29 cellular contexts compared by ENCODE assay signal in the genomic region with DNA sequence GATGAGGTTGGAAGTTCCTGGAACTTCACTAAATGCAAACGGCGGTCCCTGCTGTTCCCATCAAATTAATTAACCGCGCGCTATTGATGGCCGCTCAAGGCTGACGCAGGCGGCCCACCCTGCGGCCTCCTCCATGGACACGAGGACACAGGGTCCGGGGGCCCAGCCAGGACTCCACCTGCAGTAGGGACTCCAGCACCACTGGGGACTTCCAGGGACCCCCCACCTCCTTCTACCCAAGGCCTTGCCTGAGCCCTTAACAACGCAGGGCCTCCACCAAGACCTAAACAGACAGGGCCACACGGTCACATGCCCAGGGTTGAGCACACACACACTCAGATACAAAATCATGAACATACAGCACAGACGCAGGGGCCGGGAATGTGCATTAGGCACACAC.
"Had no signal": no experiment of that assay in that cellular context is flagged by ENCODE, and none has a peak within 500 bp of the region (broad histone marks: within the 10 kb centered on the region; RNA-seq: fewer than 3 reads in every experiment).

No MANE protein-coding gene starts in this region.

- H3K27ac ChIP-seq: SJCRH30 had no signal

- ATAC-seq: activated T-cell treated with anti-CD3 and anti-CD28 coated beads, Interleukin-2, amount 50 U/mL, for 4 hours; Panc1; T-helper 17 cell had no signal

- H3K36me3 ChIP-seq: SJCRH30 had no signal

- H3K4me1 ChIP-seq: SJCRH30 had no signal

- FAIRE-seq: astrocyte, TTC549 had no signal

- H3K36me3 Mint-ChIP-seq: activated naive CD8-positive, alpha-beta T cell had no signal

- H3K9me3 Mint-ChIP-seq: activated CD4-positive, alpha-beta T cell treated with anti-CD3 and anti-CD28 coated beads, Interleukin-2, amount 10 ng/mL, durations not matched to agents 7 days and 5 days; activated naive CD4-positive, alpha-beta T cell treated with anti-CD3 and anti-CD28 coated beads for 36 hours had no signal

- H3K27ac Mint-ChIP-seq: activated B cell treated with CpG ODN at 0.5 μM for 24 hours; activated CD4-positive, alpha-beta memory T cell treated with anti-CD3 and anti-CD28 coated beads for 36 hours; activated CD4-positive, alpha-beta T cell treated with anti-CD3 and anti-CD28 coated beads, Interleukin-2, amount 10 ng/mL, durations not matched to agents 7 days and 5 days; activated naive CD4-positive, alpha-beta T cell treated with anti-CD3 and anti-CD28 coated beads for 36 hours; activated naive CD8-positive, alpha-beta T cell; brain; T-helper 17 cell had no signal

- H3K4me3 Mint-ChIP-seq: activated B cell treated with CpG ODN at 0.5 μM for 24 hours; activated CD4-positive, alpha-beta memory T cell treated with anti-CD3 and anti-CD28 coated beads for 36 hours; activated CD4-positive, alpha-beta T cell treated with anti-CD3 and anti-CD28 coated beads, Interleukin-2, amount 10 ng/mL, durations not matched to agents 7 days and 5 days; activated naive CD4-positive, alpha-beta T cell treated with anti-CD3 and anti-CD28 coated beads for 36 hours; activated naive CD8-positive, alpha-beta T cell; activated T-cell treated with anti-CD3 and anti-CD28 coated beads, Interleukin-2, amount 50 U/mL, for 4 hours; brain; T-helper 17 cell had no signal

- H3K4me3 ChIP-seq: SJCRH30 had no signal

- DNase-seq: activated B cell treated with CpG ODN at 0.5 μM for 24 hours; activated CD4-positive, alpha-beta memory T cell treated with anti-CD3 and anti-CD28 coated beads for 36 hours; activated CD4-positive, alpha-beta T cell treated with anti-CD3 and anti-CD28 coated beads for 1 hour; activated CD4-positive, alpha-beta T cell treated with anti-CD3 and anti-CD28 coated beads, Interleukin-2, amount 10 ng/mL, durations not matched to agents 7 days and 5 days; activated CD8-positive, alpha-beta memory T cell treated with anti-CD3 and anti-CD28 coated beads for 24 hours; activated effector memory CD4-positive, alpha-beta T cell treated with anti-CD3 and anti-CD28 coated beads, Interleukin-2, amount 50 U/mL, for 16 hours; activated naive CD4-positive, alpha-beta T cell treated with anti-CD3 and anti-CD28 coated beads for 36 hours; activated T-cell treated with anti-CD3 and anti-CD28 coated beads, Interleukin-2, amount 50 U/mL, for 4 hours; amygdala; Karpas-422; MM.1S; NCI-H1105; NCI-H1436; NCI-H1694 treated with DMSO at 0.1 percent for 48 hours; NCI-H2029 treated with DMSO at 0.1 percent for 48 hours; NCI-H345; NCI-H510A; NCI-H69; NK-92 treated with Interleukin-12 subunit alpha and Interleukin-12 subunit beta, amount 100 ng/mL, for 24 hours; OCI-M1; RPMI8226; SJCRH30; T-helper 17 cell; T-helper 9 cell had no signal

- H3K27me3 ChIP-seq: SJCRH30 had no signal
